In the genomic region with DNA sequence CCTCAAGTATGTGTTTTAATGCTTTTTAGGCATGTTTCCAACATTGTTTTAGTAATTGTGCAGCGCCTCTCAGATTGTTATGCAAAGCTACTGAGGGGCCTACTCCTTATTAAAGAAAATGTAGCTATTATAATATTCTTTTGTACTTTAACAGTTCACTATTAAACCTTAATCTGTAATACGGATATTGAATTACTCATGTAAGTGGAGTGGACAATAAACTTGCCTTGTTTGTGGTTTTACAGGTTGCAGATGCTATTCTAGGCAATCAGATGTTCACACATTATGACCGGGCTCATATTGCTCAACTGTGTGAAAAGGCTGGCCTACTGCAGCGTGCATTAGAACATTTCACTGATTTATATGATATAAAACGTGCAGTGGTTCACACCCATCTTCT, we compare ENCODE assay signal across 1 cellular context.
TF ChIP-seq lines count a peak whose summit lies in the region.

No MANE protein-coding gene starts in this region.

TF ChIP-seq in HepG2, 621 proteins besides CTCF, POLR2A, EP300 and RAD21:
- TF ChIP-seq RBM22 (optimal IDR thresholded peaks at IDR 0.05; ENCODE audit: low read length) (peak; percentile 59), IRX3 (CRISPR knock-in tag; IDR thresholded peaks at IDR 0.05; ENCODE audit: borderline replicate concordance, low read depth) (no peak)
